ENCODE assay signal across 41 cellular contexts in genomic region chr17:34045990-34046389, GRCh38.
"Had no signal": no experiment of that assay in that cellular context is flagged by ENCODE, and none has a peak within 500 bp of the region (broad histone marks: within the 10 kb centered on the region; RNA-seq: fewer than 3 reads in every experiment).

No MANE protein-coding gene starts in this region.

- H3K9me3 Mint-ChIP-seq: activated naive CD4-positive, alpha-beta T cell treated with anti-CD3 and anti-CD28 coated beads, Interleukin-2, amount 10 ng/mL, durations not matched to agents 7 days and 5 days; activated naive CD4-positive, alpha-beta T cell treated with anti-CD3 and anti-CD28 coated beads, Interleukin-2, amount 50 U/mL, for 24 hours; activated naive CD8-positive, alpha-beta T cell treated with anti-CD3 and anti-CD28 coated beads for 36 hours; activated naive CD8-positive, alpha-beta T cell treated with anti-CD3 and anti-CD28 coated beads, Interleukin-2, amount 50 U/mL, for 24 hours; activated T-cell treated with anti-CD3 and anti-CD28 coated beads, Interleukin-2, amount 50 U/mL, for 4 hours; activated T-helper 1 cell treated with anti-CD3 and anti-CD28 coated beads, Interleukin-12 subunit alpha, Interleukin-12 subunit beta, Interleukin-2, Interleukin-4 antibody, amounts not matched to agents 30 ng/mL and 10 ng/mL and 1 ng/mL, durations not matched to agents 14 hours and 24 hours and 36 hours; activated T-helper 17 cell treated with anti-CD3 and anti-CD28 coated beads, Interleukin-2, amount 50 U/mL, for 72 hours; activated T-helper 2 cell treated with anti-CD3 and anti-CD28 coated beads, Interferon-gamma antibody, Interleukin-2, Interleukin-4, amounts not matched to agents 10 μg/mL and 5 μg/mL and 100 μg/mL, durations not matched to agents 14 hours and 24 hours and 36 hours; brain; central memory CD8-positive, alpha-beta T cell had no signal

- H3K4me1 ChIP-seq: adrenal gland, ascending aorta, body of pancreas, breast epithelium had no signal

- H3K27ac Mint-ChIP-seq: activated naive CD4-positive, alpha-beta T cell treated with anti-CD3 and anti-CD28 coated beads for 36 hours; activated naive CD4-positive, alpha-beta T cell treated with anti-CD3 and anti-CD28 coated beads, Interleukin-2, amount 10 ng/mL, durations not matched to agents 7 days and 5 days; activated naive CD4-positive, alpha-beta T cell treated with anti-CD3 and anti-CD28 coated beads, Interleukin-2, amount 50 U/mL, for 24 hours; activated naive CD4-positive, alpha-beta T cell treated with anti-CD3 and anti-CD28 coated beads, Interleukin-2, amount 50 U/mL, for 72 hours; activated naive CD8-positive, alpha-beta T cell; activated naive CD8-positive, alpha-beta T cell treated with anti-CD3 and anti-CD28 coated beads for 36 hours; activated naive CD8-positive, alpha-beta T cell treated with anti-CD3 and anti-CD28 coated beads, Interleukin-2, amount 10 ng/mL, durations not matched to agents 7 days and 5 days; activated naive CD8-positive, alpha-beta T cell treated with anti-CD3 and anti-CD28 coated beads, Interleukin-2, amount 50 U/mL, for 24 hours; activated T-cell treated with anti-CD3 and anti-CD28 coated beads, Interleukin-2, amount 50 U/mL, for 24 hours; activated T-cell treated with anti-CD3 and anti-CD28 coated beads, Interleukin-2, amount 50 U/mL, for 72 hours; activated T-helper 1 cell treated with anti-CD3 and anti-CD28 coated beads, Interleukin-12 subunit alpha, Interleukin-12 subunit beta, Interleukin-2, Interleukin-4 antibody, amounts not matched to agents 30 ng/mL and 10 ng/mL and 1 ng/mL, durations not matched to agents 14 hours and 24 hours and 36 hours; activated T-helper 17 cell treated with anti-CD3 and anti-CD28 coated beads, Interleukin-2, amount 50 U/mL, for 72 hours; activated T-helper 2 cell treated with anti-CD3 and anti-CD28 coated beads, Interferon-gamma antibody, Interleukin-2, Interleukin-4, amounts not matched to agents 10 μg/mL and 5 μg/mL and 100 μg/mL, durations not matched to agents 14 hours and 24 hours and 36 hours; brain had no signal

- H3K4me1 Mint-ChIP-seq: activated naive CD4-positive, alpha-beta T cell treated with anti-CD3 and anti-CD28 coated beads, Interleukin-2, amount 10 ng/mL, durations not matched to agents 7 days and 5 days; activated naive CD4-positive, alpha-beta T cell treated with anti-CD3 and anti-CD28 coated beads, Interleukin-2, amount 50 U/mL, for 24 hours; activated naive CD8-positive, alpha-beta T cell treated with anti-CD3 and anti-CD28 coated beads for 36 hours; activated naive CD8-positive, alpha-beta T cell treated with anti-CD3 and anti-CD28 coated beads, Interleukin-2, amount 10 ng/mL, durations not matched to agents 7 days and 5 days; activated naive CD8-positive, alpha-beta T cell treated with anti-CD3 and anti-CD28 coated beads, Interleukin-2, amount 50 U/mL, for 24 hours; activated T-helper 17 cell treated with anti-CD3 and anti-CD28 coated beads, Interleukin-2, amount 50 U/mL, for 72 hours; brain; central memory CD8-positive, alpha-beta T cell had no signal

- H3K4me3 ChIP-seq: adrenal gland, ascending aorta, body of pancreas, breast epithelium, cardiac muscle cell had no signal

- H3K9me3 ChIP-seq: adrenal gland, ascending aorta, body of pancreas had no signal

- H3K4me3 Mint-ChIP-seq: activated naive CD4-positive, alpha-beta T cell treated with anti-CD3 and anti-CD28 coated beads for 36 hours; activated naive CD4-positive, alpha-beta T cell treated with anti-CD3 and anti-CD28 coated beads, Interleukin-2, amount 10 ng/mL, durations not matched to agents 7 days and 5 days; activated naive CD4-positive, alpha-beta T cell treated with anti-CD3 and anti-CD28 coated beads, Interleukin-2, amount 50 U/mL, for 24 hours; activated naive CD8-positive, alpha-beta T cell; activated naive CD8-positive, alpha-beta T cell treated with anti-CD3 and anti-CD28 coated beads for 36 hours; activated naive CD8-positive, alpha-beta T cell treated with anti-CD3 and anti-CD28 coated beads, Interleukin-2, amount 10 ng/mL, durations not matched to agents 7 days and 5 days; activated naive CD8-positive, alpha-beta T cell treated with anti-CD3 and anti-CD28 coated beads, Interleukin-2, amount 50 U/mL, for 24 hours; activated T-cell treated with anti-CD3 and anti-CD28 coated beads, Interleukin-2, amount 50 U/mL, for 24 hours; activated T-cell treated with anti-CD3 and anti-CD28 coated beads, Interleukin-2, amount 50 U/mL, for 4 hours; activated T-cell treated with anti-CD3 and anti-CD28 coated beads, Interleukin-2, amount 50 U/mL, for 72 hours; activated T-helper 1 cell treated with anti-CD3 and anti-CD28 coated beads, Interleukin-12 subunit alpha, Interleukin-12 subunit beta, Interleukin-2, Interleukin-4 antibody, amounts not matched to agents 30 ng/mL and 10 ng/mL and 1 ng/mL, durations not matched to agents 14 hours and 24 hours and 36 hours; activated T-helper 17 cell treated with anti-CD3 and anti-CD28 coated beads, Interleukin-2, amount 50 U/mL, for 72 hours; brain; central memory CD8-positive, alpha-beta T cell had no signal

- FAIRE-seq: astrocyte, bronchial epithelial cell had no signal

- H3K27me3 Mint-ChIP-seq: activated naive CD4-positive, alpha-beta T cell treated with anti-CD3 and anti-CD28 coated beads, Interleukin-2, amount 10 ng/mL, durations not matched to agents 7 days and 5 days; activated naive CD8-positive, alpha-beta T cell treated with anti-CD3 and anti-CD28 coated beads, Interleukin-2, amount 10 ng/mL, durations not matched to agents 7 days and 5 days had no signal

- DNase-seq: activated effector memory CD4-positive, alpha-beta T cell treated with anti-CD3 and anti-CD28 coated beads, Interleukin-2, amount 50 U/mL, for 16 hours; activated effector memory CD4-positive, alpha-beta T cell treated with Interleukin-2 at 50 U/mL for 16 hours; activated gamma-delta T cell; activated gamma-delta T cell treated with Interleukin-2 at 50 U/mL for 16 hours; activated naive CD4-positive, alpha-beta T cell; activated naive CD4-positive, alpha-beta T cell treated with anti-CD3 and anti-CD28 coated beads for 36 hours; activated naive CD4-positive, alpha-beta T cell treated with anti-CD3 and anti-CD28 coated beads, Interleukin-2, amount 10 ng/mL, durations not matched to agents 7 days and 5 days; activated naive CD4-positive, alpha-beta T cell treated with anti-CD3 and anti-CD28 coated beads, Interleukin-2, amount 50 U/mL, for 16 hours; activated naive CD4-positive, alpha-beta T cell treated with Interleukin-2 at 50 U/mL for 16 hours; activated naive CD8-positive, alpha-beta T cell treated with anti-CD3 and anti-CD28 coated beads for 36 hours; activated naive CD8-positive, alpha-beta T cell treated with anti-CD3 and anti-CD28 coated beads, Interleukin-2, amount 10 ng/mL, durations not matched to agents 7 days and 5 days; activated naive CD8-positive, alpha-beta T cell treated with anti-CD3 and anti-CD28 coated beads, Interleukin-2, amount 50 U/mL, for 24 hours; activated T-cell treated with anti-CD3 and anti-CD28 coated beads for 4 hours; activated T-cell treated with anti-CD3 and anti-CD28 coated beads, Interleukin-2, amount 50 U/mL, for 1 hour; activated T-cell treated with anti-CD3 and anti-CD28 coated beads, Interleukin-2, amount 50 U/mL, for 24 hours; activated T-cell treated with anti-CD3 and anti-CD28 coated beads, Interleukin-2, amount 50 U/mL, for 4 hours; activated T-cell treated with anti-CD3 and anti-CD28 coated beads, Interleukin-2, amount 50 U/mL, for 48 hours; activated T-cell treated with anti-CD3 and anti-CD28 coated beads, Interleukin-2, amount 50 U/mL, for 72 hours; adrenal gland; amniotic stem cell; amygdala; anterior cingulate cortex; aorta; body of pancreas; brain microvascular endothelial cell; caudate nucleus; central memory CD4-positive, alpha-beta T cell; cerebellar nuclear complex had no signal

- H3K27ac ChIP-seq: adrenal gland, ascending aorta, body of pancreas, brain microvascular endothelial cell, breast epithelium, cardiac muscle cell had no signal

- H3K36me3 ChIP-seq: adrenal gland, ascending aorta, brain microvascular endothelial cell, breast epithelium, cardiac muscle cell had no signal

- ATAC-seq: activated naive CD4-positive, alpha-beta T cell treated with anti-CD3 and anti-CD28 coated beads, Interleukin-2, amount 50 U/mL, for 72 hours; activated naive CD8-positive, alpha-beta T cell treated with anti-CD3 and anti-CD28 coated beads, Interleukin-2, amount 50 U/mL, for 24 hours; activated T-cell treated with anti-CD3 and anti-CD28 coated beads, Interleukin-2, amount 50 U/mL, for 4 hours; activated T-cell treated with anti-CD3 and anti-CD28 coated beads, Interleukin-2, amount 50 U/mL, for 72 hours; activated T-helper 17 cell treated with anti-CD3 and anti-CD28 coated beads, Interleukin-2, amount 50 U/mL, for 72 hours; body of pancreas had no signal

- H3K27me3 ChIP-seq: ascending aorta, body of pancreas, brain microvascular endothelial cell, cardiac muscle cell had no signal

- H3K36me3 Mint-ChIP-seq: activated naive CD4-positive, alpha-beta T cell treated with anti-CD3 and anti-CD28 coated beads, Interleukin-2, amount 10 ng/mL, durations not matched to agents 7 days and 5 days; activated naive CD4-positive, alpha-beta T cell treated with anti-CD3 and anti-CD28 coated beads, Interleukin-2, amount 50 U/mL, for 24 hours; activated naive CD4-positive, alpha-beta T cell treated with anti-CD3 and anti-CD28 coated beads, Interleukin-2, amount 50 U/mL, for 72 hours; activated naive CD8-positive, alpha-beta T cell; activated naive CD8-positive, alpha-beta T cell treated with anti-CD3 and anti-CD28 coated beads for 36 hours; activated naive CD8-positive, alpha-beta T cell treated with anti-CD3 and anti-CD28 coated beads, Interleukin-2, amount 10 ng/mL, durations not matched to agents 7 days and 5 days; brain had no signal
